Comparison of ENCODE assay signal across 18 cellular contexts in genomic region chr11:113178671-113179070, GRCh38.
"Had no signal": no experiment of that assay in that cellular context is flagged by ENCODE, and none has a peak within 500 bp of the region (broad histone marks: within the 10 kb centered on the region; RNA-seq: fewer than 3 reads in every experiment).

No MANE protein-coding gene starts in this region.

- FAIRE-seq: pancreas, TTC549 had no signal

- H3K4me2 ChIP-seq: hepatocyte had no signal

- H3K4me1 Mint-ChIP-seq: activated B cell treated with CpG ODN at 0.5 μM for 24 hours; stimulated activated naive CD8-positive, alpha-beta T cell treated with anti-CD3 and anti-CD28 coated beads, Interleukin-15, amount 100 ng/mL, for 72 hours had no signal

- H3K36me3 Mint-ChIP-seq: activated CD4-positive, alpha-beta memory T cell treated with anti-CD3 and anti-CD28 coated beads for 36 hours; activated naive CD8-positive, alpha-beta T cell had no signal

- H3K36me3 ChIP-seq: esophagus squamous epithelium, neutrophil, pancreas, vagina had no signal

- H3K4me3 ChIP-seq: esophagus squamous epithelium, hepatocyte, pancreas, smooth muscle cell, vagina had no signal

- H3K79me2 ChIP-seq: hepatocyte had no signal

- H3K4me3 Mint-ChIP-seq: activated B cell treated with CpG ODN at 0.5 μM for 24 hours; activated CD4-positive, alpha-beta memory T cell treated with anti-CD3 and anti-CD28 coated beads for 36 hours; activated naive CD8-positive, alpha-beta T cell; effector memory CD8-positive, alpha-beta T cell; stimulated activated naive CD8-positive, alpha-beta T cell treated with anti-CD3 and anti-CD28 coated beads, Interleukin-15, amount 100 ng/mL, for 72 hours had no signal

- H3K27me3 ChIP-seq: hepatocyte, pancreas, vagina had no signal

- H3K9me3 Mint-ChIP-seq: activated B cell treated with CpG ODN at 0.5 μM for 24 hours; activated CD4-positive, alpha-beta memory T cell treated with anti-CD3 and anti-CD28 coated beads for 36 hours; effector memory CD8-positive, alpha-beta T cell; stimulated activated naive CD8-positive, alpha-beta T cell treated with anti-CD3 and anti-CD28 coated beads, Interleukin-15, amount 100 ng/mL, for 72 hours had no signal

- DNase-seq: activated B cell treated with CpG ODN at 0.5 μM for 24 hours; activated CD4-positive, alpha-beta memory T cell treated with anti-CD3 and anti-CD28 coated beads for 36 hours; activated CD4-positive, alpha-beta T cell treated with anti-CD3 and anti-CD28 coated beads for 4 hours; activated T-cell treated with anti-CD3 and anti-CD28 coated beads for 4 hours; dermis blood vessel endothelial cell; effector memory CD8-positive, alpha-beta T cell; esophagus squamous epithelium; left colon; pancreas; stimulated activated CD4-positive, alpha-beta T cell treated with anti-CD3 and anti-CD28 coated beads, Interleukin-4, amount 100 ng/mL, for 1 hour; stimulated activated naive CD8-positive, alpha-beta T cell treated with anti-CD3 and anti-CD28 coated beads, Interleukin-15, amount 100 ng/mL, for 72 hours; trophoblast cell had no signal

- H2AFZ ChIP-seq: hepatocyte had no signal

- H3K27ac Mint-ChIP-seq: activated B cell treated with CpG ODN at 0.5 μM for 24 hours; activated CD4-positive, alpha-beta memory T cell treated with anti-CD3 and anti-CD28 coated beads for 36 hours; activated naive CD8-positive, alpha-beta T cell; effector memory CD8-positive, alpha-beta T cell; stimulated activated naive CD8-positive, alpha-beta T cell treated with anti-CD3 and anti-CD28 coated beads, Interleukin-15, amount 100 ng/mL, for 72 hours had no signal

- H3K9me3 ChIP-seq: esophagus squamous epithelium, neutrophil, pancreas, vagina had no signal

- H3K27ac ChIP-seq: esophagus squamous epithelium, hepatocyte, neutrophil, pancreas, vagina had no signal

- H3K4me1 ChIP-seq: pancreas had no signal
